In genomic region chr18:48640566-48641270, GRCh38 we compare ENCODE assay signal across 21 cellular contexts.
DNase-seq lines count a peak whose midpoint lies in the region; ATAC-seq and TF ChIP-seq lines count a peak whose summit lies in the region.
"Had no signal": no experiment of that assay in that cellular context is flagged by ENCODE, and none has a peak within 500 bp of the region (broad histone marks: within the 10 kb centered on the region; RNA-seq: fewer than 3 reads in every experiment).

No MANE protein-coding gene starts in this region.

- H3K4me1 Mint-ChIP-seq in chondrocyte (ENCODE audit: low read depth), result peaks cover 45% of the 10 kb centered on the region
- no peaks in the 10 kb centered on the region for H3K4me1 Mint-ChIP-seq in CD4-positive, alpha-beta T cell (ENCODE audit: low read depth)
- H3K4me1 Mint-ChIP-seq: activated CD4-positive, alpha-beta T cell treated with anti-CD3 and anti-CD28 coated beads, Interleukin-2, amount 10 ng/mL, durations not matched to agents 7 days and 5 days; activated naive CD4-positive, alpha-beta T cell treated with anti-CD3 and anti-CD28 coated beads, Interleukin-2, amount 10 ng/mL, durations not matched to agents 7 days and 5 days; CD8-positive, alpha-beta memory T cell had no signal

- H3K27ac ChIP-seq in SK-N-SH (ENCODE audit: low read depth in 2 of 2, low read length in 1 of 2), result no peak overlapping the region
- no peak overlapping the region for H3K27ac ChIP-seq in CD4-positive, alpha-beta T cell (ENCODE audit: low read depth, low read length)
- H3K27ac ChIP-seq: body of pancreas, stomach had no signal

- H3K36me3 Mint-ChIP-seq in chondrocyte (ENCODE audit: low read depth), result peaks cover 39% of the 10 kb centered on the region
- peaks cover 0 to 4% of the 10 kb centered on the region in 2 donors for H3K36me3 Mint-ChIP-seq in activated naive CD4-positive, alpha-beta T cell treated with anti-CD3 and anti-CD28 coated beads, Interleukin-2, amount 50 U/mL, for 72 hours
- H3K36me3 Mint-ChIP-seq in CD4-positive, alpha-beta T cell (ENCODE audit: low read depth), result no peaks in the 10 kb centered on the region
- H3K36me3 Mint-ChIP-seq: activated naive CD4-positive, alpha-beta T cell treated with anti-CD3 and anti-CD28 coated beads, Interleukin-2, amount 10 ng/mL, durations not matched to agents 7 days and 5 days had no signal

- H3K9me3 Mint-ChIP-seq in chondrocyte (ENCODE audit: low read depth), result peaks cover 8% of the 10 kb centered on the region
- H3K9me3 Mint-ChIP-seq in activated naive CD4-positive, alpha-beta T cell treated with anti-CD3 and anti-CD28 coated beads, Interleukin-2, amount 50 U/mL, for 72 hours, result peaks cover 3 to 6% of the 10 kb centered on the region in 2 donors
- no peaks in the 10 kb centered on the region for H3K9me3 Mint-ChIP-seq in CD4-positive, alpha-beta T cell
- H3K9me3 Mint-ChIP-seq: activated CD4-positive, alpha-beta T cell treated with anti-CD3 and anti-CD28 coated beads, Interleukin-2, amount 10 ng/mL, durations not matched to agents 7 days and 5 days; activated naive CD4-positive, alpha-beta T cell treated with anti-CD3 and anti-CD28 coated beads, Interleukin-2, amount 10 ng/mL, durations not matched to agents 7 days and 5 days; CD8-positive, alpha-beta memory T cell had no signal

- POLR2A ChIA-PET in SK-N-SH (lab: Yijun Ruan, JAX), result no interaction called here
- POLR2A ChIA-PET in CD4-positive, alpha-beta T cell (lab: Charles Lee), result no interaction called here

- no peak overlapping the region for H3K4me3 Mint-ChIP-seq in chondrocyte (ENCODE audit: unreplicated experiment)
- H3K4me3 Mint-ChIP-seq in CD4-positive, alpha-beta T cell, result no peak overlapping the region
- H3K4me3 Mint-ChIP-seq: activated CD4-positive, alpha-beta T cell treated with anti-CD3 and anti-CD28 coated beads, Interleukin-2, amount 10 ng/mL, durations not matched to agents 7 days and 5 days; activated naive CD4-positive, alpha-beta T cell treated with anti-CD3 and anti-CD28 coated beads, Interleukin-2, amount 10 ng/mL, durations not matched to agents 7 days and 5 days; CD8-positive, alpha-beta memory T cell had no signal

- no peaks in the 10 kb centered on the region for H3K27me3 Mint-ChIP-seq in chondrocyte (ENCODE audit: low read depth)
- H3K27me3 Mint-ChIP-seq in CD4-positive, alpha-beta T cell, result peaks cover 6% of the 10 kb centered on the region
- H3K27me3 Mint-ChIP-seq: activated CD4-positive, alpha-beta T cell treated with anti-CD3 and anti-CD28 coated beads, Interleukin-2, amount 10 ng/mL, durations not matched to agents 7 days and 5 days had no signal

- no peaks in the 10 kb centered on the region for H3K27me3 ChIP-seq in SK-N-SH (ENCODE audit: insufficient read depth)
- H3K27me3 ChIP-seq in CD4-positive, alpha-beta T cell (ENCODE audit: control insufficient read depth, insufficient read depth, low read length), result no peaks in the 10 kb centered on the region
- H3K27me3 ChIP-seq: body of pancreas, stomach had no signal

- H2AFZ ChIP-seq in SK-N-SH (ENCODE audit: low read depth), result no peak overlapping the region

- no peaks in the 10 kb centered on the region for H3F3A ChIP-seq in SK-N-SH (replicated peaks; ENCODE audit: insufficient read depth)

- H3K9me3 ChIP-seq in SK-N-SH, result no peaks in the 10 kb centered on the region
- H3K9me3 ChIP-seq in CD4-positive, alpha-beta T cell (ENCODE audit: control insufficient read depth, low read length), result no peaks in the 10 kb centered on the region
- H3K9me3 ChIP-seq: body of pancreas, stomach had no signal

- H3K27ac Mint-ChIP-seq in chondrocyte (ENCODE audit: unreplicated experiment), result peak overlapping the region; percentile 49
- H3K27ac Mint-ChIP-seq in activated naive CD4-positive, alpha-beta T cell treated with anti-CD3 and anti-CD28 coated beads, Interleukin-2, amount 50 U/mL, for 72 hours, result no peak overlapping the region
- no peak overlapping the region for H3K27ac Mint-ChIP-seq in CD4-positive, alpha-beta T cell
- H3K27ac Mint-ChIP-seq: activated CD4-positive, alpha-beta T cell treated with anti-CD3 and anti-CD28 coated beads, Interleukin-2, amount 10 ng/mL, durations not matched to agents 7 days and 5 days; activated naive CD4-positive, alpha-beta T cell treated with anti-CD3 and anti-CD28 coated beads, Interleukin-2, amount 10 ng/mL, durations not matched to agents 7 days and 5 days; CD8-positive, alpha-beta memory T cell had no signal

- CTCF ChIA-PET in SK-N-SH (lab: Yijun Ruan, JAX), result interaction anchor here (0.7 kb wide), 1 partner anchor 102 kb away, joined by 3 read pairs; the partner anchor contains the start of gene CTIF
- CTCF ChIA-PET in CD4-positive, alpha-beta T cell (lab: Charles Lee), result no interaction called here

- H3K4me2 ChIP-seq in SK-N-SH, result no peak overlapping the region

- TF ChIP-seq CTCF in SK-N-SH (IDR thresholded peaks at IDR 0.05) (peak; percentile 6; the same call in 1 of the 2 replicates), chondrocyte (IDR thresholded peaks at IDR 0.05) (no peak)
- TF ChIP-seq CTCF in CD4-positive, alpha-beta T cell (IDR thresholded peaks at IDR 0.05), result no peak

- H3K4me3 ChIP-seq in SK-N-SH (ENCODE audit: low read depth in 2 of 2, low read length in 1 of 2), result no peak overlapping the region
- H3K4me3 ChIP-seq: body of pancreas, stomach had no signal

- no peak overlapping the region for H3K9ac ChIP-seq in SK-N-SH

- peaks cover 3% of the 10 kb centered on the region; the same call in 1 of the 2 replicates for H4K20me1 ChIP-seq in SK-N-SH (ENCODE audit: insufficient read depth)

- H3K9me2 ChIP-seq in SK-N-SH, result no peaks in the 10 kb centered on the region

- TF ChIP-seq RAD21 in SK-N-SH (IDR thresholded peaks at IDR 0.05; ENCODE audit: low read length), result no peak

- peaks cover 18 to 32% of the 10 kb centered on the region in 2 experiments for H3K36me3 ChIP-seq in SK-N-SH (replicated peaks in 1 of 2; ENCODE audit: control insufficient read depth in 1 of 2, insufficient read depth in 2 of 2, low read length in 1 of 2)

- peaks cover 87% of the 10 kb centered on the region; the same call in 1 of the 2 replicates for H3K79me2 ChIP-seq in SK-N-SH (ENCODE audit: insufficient read depth)

- intact Hi-C loops in CD4-positive, alpha-beta T cell (cut with DNase I, micrococcal nuclease), result no loop called here

- TF ChIP-seq EP300 in SK-N-SH (IDR thresholded peaks at IDR 0.05; ENCODE audit: borderline replicate concordance in 1 of 2, low read depth in 1 of 2, low read length in 1 of 2), result no peak

- peaks cover 0 to 5% of the 10 kb centered on the region in 2 experiments; a peak in 2 of 4 replicates for H3K4me1 ChIP-seq in SK-N-SH (ENCODE audit: control insufficient read depth in 1 of 2, insufficient read depth in 2 of 2, low read depth in 1 of 2, low read length in 1 of 2)
- H3K4me1 ChIP-seq: body of pancreas, stomach had no signal

- 95% methylated on average over 6 of the region's 6 CpGs for WGBS in SK-N-SH (ENCODE audit: low lambda C conversion rate)

- no peak for DNase-seq in SK-N-SH
- peak; percentile 72 for DNase-seq in HT1080 (ENCODE audit: low read depth)
- no peak for DNase-seq in chondrocyte (ENCODE audit: low spot score)
- DNase-seq in mesenteric fat pad (ENCODE audit: low spot score), result peak; percentile 14
- no peak for DNase-seq in activated naive CD4-positive, alpha-beta T cell treated with anti-CD3 and anti-CD28 coated beads, Interleukin-2, amount 50 U/mL, for 72 hours (ENCODE audit: low spot score in 2 of 2)
- DNase-seq in CD4-positive, alpha-beta T cell, result no peak
- DNase-seq: activated CD4-positive, alpha-beta T cell treated with anti-CD3 and anti-CD28 coated beads, Interleukin-2, amount 10 ng/mL, durations not matched to agents 7 days and 5 days; activated naive CD4-positive, alpha-beta T cell treated with anti-CD3 and anti-CD28 coated beads, Interleukin-2, amount 10 ng/mL, durations not matched to agents 7 days and 5 days; activated T-cell treated with anti-CD3 and anti-CD28 coated beads for 4 hours; body of pancreas; CD8-positive, alpha-beta memory T cell; DND-41; hypothalamus; left cardiac atrium; midbrain; NCI-H2029; NCI-H774; stomach; SW 1271 had no signal

- ATAC-seq in SK-N-SH treated with all-trans-retinoic acid at 6 μM for 48 hours, result no peak
- ATAC-seq in activated naive CD4-positive, alpha-beta T cell treated with anti-CD3 and anti-CD28 coated beads, Interleukin-2, amount 50 U/mL, for 72 hours, result no peak
- ATAC-seq in CD4-positive, alpha-beta T cell (ENCODE audit: poor library complexity), result no peak
- no peak for ATAC-seq in HG03108 (IDR thresholded peaks at IDR 0.05; ENCODE audit: unreplicated experiment)
- ATAC-seq: body of pancreas had no signal

TF ChIP-seq in SK-N-SH, 30 proteins besides CTCF, POLR2A, EP300 and RAD21:
- TF ChIP-seq TCF12 (IDR thresholded peaks at IDR 0.05) (peak; percentile 31; the same call in 1 of the 2 replicates), EZH2phosphoT487 (IDR thresholded peaks at IDR 0.05; ENCODE audit: borderline replicate concordance, low read depth) (no peak), RXRA (IDR thresholded peaks at IDR 0.05; ENCODE audit: borderline replicate concordance, low read depth) (no peak)
TF ChIP-seq in SK-N-SH: peak in this region for 1.

TF ChIP-seq in SK-N-SH treated with all-trans-retinoic acid at 6 μM for 48 hours, 23 proteins besides CTCF, POLR2A, EP300 and RAD21 (continues in another document):
- TF ChIP-seq CSDC2 (CRISPR knock-in tag; IDR thresholded peaks at IDR 0.05) (no peak), ZFP3 (CRISPR knock-in tag; IDR thresholded peaks at IDR 0.05) (no peak), TCF4 (CRISPR knock-in tag; IDR thresholded peaks at IDR 0.05; ENCODE audit: borderline replicate concordance) (no peak), SNAI2 (CRISPR knock-in tag; IDR thresholded peaks at IDR 0.05) (no peak), ZFP30 (CRISPR knock-in tag; IDR thresholded peaks at IDR 0.05) (no peak), CSRNP3 (CRISPR knock-in tag; IDR thresholded peaks at IDR 0.05) (no peak), GLIS3 (CRISPR knock-in tag; IDR thresholded peaks at IDR 0.05) (no peak), RARB (CRISPR knock-in tag; IDR thresholded peaks at IDR 0.05) (no peak), ZNF70 (CRISPR knock-in tag; IDR thresholded peaks at IDR 0.05) (no peak)

Comparison
In these comparisons a context has a peak if more than half of its experiments do, and no peak if none do; other contexts are left out.
1. DNase-seq: peak in HT1080 (single experiment) and mesenteric fat pad (single experiment); none in SK-N-SH (single experiment), chondrocyte (single experiment), activated naive CD4-positive, alpha-beta T cell treated with anti-CD3 and anti-CD28 coated beads, Interleukin-2, amount 50 U/mL, for 72 hours (0 of 2) and CD4-positive, alpha-beta T cell (0 of 10).